17 cellular contexts compared by ENCODE assay signal in the genomic region with DNA sequence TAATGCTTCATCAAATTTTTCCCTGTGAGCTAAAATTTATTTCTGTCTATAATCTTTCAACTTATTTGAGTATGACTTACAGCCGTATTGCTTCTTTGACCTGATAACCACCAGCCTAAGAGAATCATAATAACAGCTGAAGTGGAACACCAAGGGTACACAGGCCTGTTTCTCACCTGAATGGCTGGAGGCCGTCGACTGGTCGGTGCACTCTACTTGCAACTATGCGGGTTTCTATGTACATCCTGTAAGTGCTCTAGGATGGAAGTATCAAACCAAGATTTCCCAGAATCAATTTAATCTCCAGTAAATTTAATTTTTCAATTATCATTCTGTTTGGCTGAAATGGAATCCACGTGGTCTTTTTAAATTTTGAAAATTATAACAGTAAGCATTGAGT.
"Had no signal": no experiment of that assay in that cellular context is flagged by ENCODE, and none has a peak within 500 bp of the region (broad histone marks: within the 10 kb centered on the region; RNA-seq: fewer than 3 reads in every experiment).

No MANE protein-coding gene starts in this region.

- DNase-seq: colonic mucosa; cortex of kidney; dermis blood vessel endothelial cell; dorsolateral prefrontal cortex; effector CD4-positive, alpha-beta T cell; effector CD8-positive, alpha-beta T cell; effector memory CD4-positive, alpha-beta T cell; effector memory CD8-positive, alpha-beta T cell; endodermal cell; erythroblast; esophagus squamous epithelium; foreskin fibroblast; gastrocnemius medialis; glutamatergic neuron; head of caudate nucleus; heart left ventricle; heart right ventricle had no signal
